In genomic region chr22:28112548-28113043, GRCh38 we compare ENCODE assay signal across 9 cellular contexts.
DNase-seq lines count a peak whose midpoint lies in the region; ATAC-seq and TF ChIP-seq lines count a peak whose summit lies in the region.
"Had no signal": no experiment of that assay in that cellular context is flagged by ENCODE, and none has a peak within 500 bp of the region (broad histone marks: within the 10 kb centered on the region; RNA-seq: fewer than 3 reads in every experiment).

No MANE protein-coding gene starts in this region.

- TF ChIP-seq CTCF in GM20000 (IDR thresholded peaks at IDR 0.05; ENCODE audit: extremely low read depth, missing control alignments) (peak; percentile 7), Peyer's patch (IDR thresholded peaks at IDR 0.05) (peak in 4 of 6 experiments; percentile 32 to 53 (median 49)), fibroblast of mammary gland (conservative IDR thresholded peaks at IDR 0.05; ENCODE audit: control insufficient read depth, insufficient read depth, low read depth, low read length) (peak; percentile 48)

- no peak overlapping the region for H3K4me3 Mint-ChIP-seq in T-cell

- H3K9me3 ChIP-seq in Peyer's patch = no peaks in the 10 kb centered on the region

- no peak overlapping the region for H3K27ac ChIP-seq in Peyer's patch
- H3K27ac ChIP-seq: VCaP had no signal

- ATAC-seq in T-cell (replicated peaks in 1 of 4) (no peak), GM19467 (IDR thresholded peaks at IDR 0.05; ENCODE audit: unreplicated experiment) (no peak), HG03025 (IDR thresholded peaks at IDR 0.05; ENCODE audit: low FRiP score, unreplicated experiment) (no peak)

- no peak for TF ChIP-seq POLR2A in Peyer's patch (IDR thresholded peaks at IDR 0.05)

- H3K4me1 ChIP-seq in Peyer's patch = no peaks in the 10 kb centered on the region

- H3K4me1 Mint-ChIP-seq in T-cell = no peaks in the 10 kb centered on the region

- H3K9me3 Mint-ChIP-seq in T-cell = no peaks in the 10 kb centered on the region

- no peaks in the 10 kb centered on the region for H3K36me3 ChIP-seq in Peyer's patch

- CTCF ChIA-PET in T-cell (lab: Charles Lee) = no interaction called here

- H3K27me3 Mint-ChIP-seq in T-cell = no peaks in the 10 kb centered on the region

- no peak overlapping the region for H3K27ac Mint-ChIP-seq in T-cell

- POLR2A ChIA-PET in T-cell (lab: Charles Lee) = no interaction called here

- no peak overlapping the region for H3K4me3 ChIP-seq in Peyer's patch
- H3K4me3 ChIP-seq in fibroblast of mammary gland (ENCODE audit: control insufficient read depth, low read depth, low read length) = no peak overlapping the region

- H3K36me3 Mint-ChIP-seq in T-cell = no peaks in the 10 kb centered on the region

- H3K27me3 ChIP-seq in Peyer's patch = no peaks in the 10 kb centered on the region

- no peak for DNase-seq in GM20000 (ENCODE audit: low spot score)
- DNase-seq in Peyer's patch = no peak
- peak; percentile 60 for DNase-seq in fibroblast of mammary gland (ENCODE audit: low read depth)
- DNase-seq in pons (ENCODE audit: low spot score) = peak; percentile 2
- DNase-seq in T-cell = no peak
- no peak for DNase-seq in NOMO-1 treated with DMSO at 0.1 percent for 48 hours (lab: John Stamatoyannopoulos, UW; ENCODE audit: unreplicated experiment)

Comparison
In these comparisons a context has a peak if more than half of its experiments do, and no peak if none do; other contexts are left out.
1. DNase-seq: peak in fibroblast of mammary gland (single experiment) and pons (single experiment); none in GM20000 (single experiment), Peyer's patch (0 of 3), T-cell (0 of 34) and NOMO-1 treated with DMSO at 0.1 percent for 48 hours (single experiment).
2. Peak in every context shown above with its lines, with median percentiles within 50 percentile points of each other: CTCF ChIP-seq.